Comparison of ENCODE assay signal across 27 cellular contexts in the genomic region with DNA sequence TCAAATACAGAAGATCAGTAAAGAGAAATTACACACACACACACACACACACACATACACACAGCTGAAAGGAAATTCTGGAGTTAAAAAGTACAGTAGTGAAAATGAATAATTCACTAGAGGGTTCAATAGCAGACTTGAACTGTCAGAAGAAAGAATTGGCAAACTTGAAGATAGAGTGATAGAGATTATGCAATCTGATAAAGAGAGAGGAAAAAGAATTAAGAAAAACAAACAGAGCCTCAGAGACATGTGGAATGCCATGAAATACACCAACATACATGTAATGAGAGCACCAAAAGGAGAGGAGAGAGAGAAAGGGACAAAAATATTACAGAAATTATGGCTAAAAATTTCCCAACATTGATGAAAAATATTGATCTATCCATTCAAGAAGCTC.
"Had no signal": no experiment of that assay in that cellular context is flagged by ENCODE, and none has a peak within 500 bp of the region (broad histone marks: within the 10 kb centered on the region; RNA-seq: fewer than 3 reads in every experiment).

No MANE protein-coding gene starts in this region.

- DNase-seq: stimulated activated CD4-positive, alpha-beta T cell treated with anti-CD3 and anti-CD28 coated beads, Interleukin-2, amount 100 ng/mL, for 48 hours; stimulated activated CD4-positive, alpha-beta T cell treated with anti-CD3 and anti-CD28 coated beads, Interleukin-4, amount 100 ng/mL, for 1 hour; stimulated activated CD4-positive, alpha-beta T cell treated with anti-CD3 and anti-CD28 coated beads, Interleukin-4, amount 100 ng/mL, for 24 hours; stimulated activated CD4-positive, alpha-beta T cell treated with anti-CD3 and anti-CD28 coated beads, Interleukin-4, amount 100 ng/mL, for 4 hours; stimulated activated CD8-positive, alpha-beta memory T cell treated with anti-CD3 and anti-CD28 coated beads, Interleukin-4, amount 100 ng/mL, for 48 hours; stimulated activated naive B cell treated with anti-CD40 and anti-IgM and Interleukin-4, amounts not matched to agents 10 μg/mL and 1 μg/mL and 100 μg/mL, for 72 hours; stimulated activated naive CD4-positive, alpha-beta T cell; stimulated activated naive CD4-positive, alpha-beta T cell treated with Interleukin-2 at 50 U/mL for 16 hours; stimulated activated naive CD8-positive, alpha-beta T cell treated with anti-CD3 and anti-CD28 coated beads, Interleukin-15, amount 100 ng/mL, for 72 hours; stimulated activated naive CD8-positive, alpha-beta T cell treated with anti-CD3 and anti-CD28 coated beads, Interleukin-15, Interleukin-2, amounts not matched to agents 100 U/mL and 50 U/mL, for 24 hours; stomach; substantia nigra; testis; thyroid gland; tibial artery; transverse colon; trophoblast cell; upper lobe of left lung; upper lobe of right lung; uterus had no signal

- H3K4me1 ChIP-seq: stomach, suprapubic skin, testis, tibial artery, transverse colon, upper lobe of left lung, upper lobe of right lung, uterus, vagina had no signal

- H3K27me3 ChIP-seq: stomach, suprapubic skin, testis, thyroid gland, tibial artery, tibial nerve, transverse colon, upper lobe of left lung, upper lobe of right lung, uterus, vagina had no signal

- H3K9me3 ChIP-seq: suprapubic skin, testis, thoracic aorta, thyroid gland, uterus, vagina had no signal

- ATAC-seq: stimulated activated effector memory CD8-positive, alpha-beta T cell treated with anti-CD3 and anti-CD28 coated beads, Interleukin-12 subunit alpha, Interleukin-12 subunit beta, amount 100 ng/mL, for 72 hours; stimulated activated memory B cell treated with anti-CD40 and anti-IgM and Interleukin-4, amounts not matched to agents 10 μg/mL and 1 μg/mL and 100 μg/mL, for 72 hours; stimulated activated naive B cell treated with anti-CD40 and anti-IgM and Interleukin-4, amounts not matched to agents 10 μg/mL and 1 μg/mL and 100 μg/mL, for 72 hours; stimulated activated naive CD8-positive, alpha-beta T cell treated with anti-CD3 and anti-CD28 coated beads, Interleukin-15, amount 100 ng/mL, for 72 hours; stimulated activated naive CD8-positive, alpha-beta T cell treated with anti-CD3 and anti-CD28 coated beads, Interleukin-15, Interleukin-2, amounts not matched to agents 100 U/mL and 50 U/mL, for 24 hours; upper lobe of right lung had no signal

- FAIRE-seq: urothelium cell line had no signal

- H3K36me3 ChIP-seq: stomach, suprapubic skin, thoracic aorta, thyroid gland, tibial artery, tibial nerve, transverse colon, upper lobe of left lung, upper lobe of right lung, uterus, vagina had no signal

- H3K4me3 ChIP-seq: stomach, suprapubic skin, testis, thoracic aorta, thyroid gland, tibial artery, tibial nerve, transverse colon, upper lobe of left lung, upper lobe of right lung, uterus, vagina had no signal

- H3K27ac ChIP-seq: stomach, suprapubic skin, testis, thoracic aorta, thyroid gland, tibial artery, tibial nerve, transverse colon, upper lobe of left lung, upper lobe of right lung, uterus, vagina had no signal
